ENCODE assay signal across 8 cellular contexts in genomic region chr21:44338971-44339910, GRCh38. TPM values are rescaled to one million over a fixed set of nuclear protein-coding genes. Genes with fewer than 3 reads are reported as not detected.
DNase-seq lines count a peak whose midpoint lies in the region; ATAC-seq, FAIRE-seq and TF ChIP-seq lines count a peak whose summit lies in the region.

Gene CFAP410 (minus strand): TSS chr21:44339390. CDS start chr21:44339194, 196 bp downstream.

- peak within 1 kb of the TSS; percentile 72 to 92 for H3K4me2 ChIP-seq in H1 (ENCODE audit: insufficient read depth in 1 of 2, low read depth in 2 of 2, low read length in 2 of 2)
- H3K4me2 ChIP-seq in mesendoderm (ENCODE audit: low read length) = peak within 1 kb of the TSS; percentile 98

- H3K79me1 ChIP-seq in H1 (ENCODE audit: low read depth, low read length) (no peaks in the 10 kb centered on the region), mesendoderm (ENCODE audit: low read length) (no peaks in the 10 kb centered on the region)

- H3K27ac Mint-ChIP-seq in activated CD8-positive, alpha-beta memory T cell treated with anti-CD3 and anti-CD28 coated beads, Interleukin-2, amount 10 ng/mL, durations not matched to agents 7 days and 5 days = peak within 1 kb of the TSS; percentile 89

- peak; percentile 87 for ATAC-seq in GM21423 (IDR thresholded peaks at IDR 0.05; ENCODE audit: unreplicated experiment)
- peak; percentile 97 for ATAC-seq in activated CD8-positive, alpha-beta memory T cell treated with anti-CD3 and anti-CD28 coated beads, Interleukin-2, amount 10 ng/mL, durations not matched to agents 7 days and 5 days

- H3K9ac ChIP-seq in HUES48 (ENCODE audit: low read depth, low read length) (peak within 1 kb of the TSS; percentile 93), NT2/D1 (ENCODE audit: insufficient read length, low read depth) (peak within 1 kb of the TSS; percentile 94), H1 (replicated peaks in 1 of 4; ENCODE audit: extremely low read depth in 1 of 4, low read depth in 3 of 4, low read length in 3 of 4) (peak within 1 kb of the TSS; percentile 81 to 87 (median 82)), mesendoderm (ENCODE audit: low read length) (peak within 1 kb of the TSS; percentile 98)

- no peaks in the 10 kb centered on the region for H4K20me1 ChIP-seq in H1 (replicated peaks in 1 of 2; ENCODE audit: control insufficient read depth in 1 of 2, insufficient read depth in 2 of 2, low read length in 2 of 2)

- H3K4ac ChIP-seq in H1 (replicated peaks; ENCODE audit: insufficient read length, low read depth, low read length) (peak within 1 kb of the TSS; percentile 84), mesendoderm (ENCODE audit: low read depth, low read length) (peak within 1 kb of the TSS; percentile 90)

- H2AFZ ChIP-seq in H1 (ENCODE audit: low read length) = peak within 1 kb of the TSS; percentile 35; the same call in 1 of the 2 replicates

- H3K56ac ChIP-seq in H1 (replicated peaks; ENCODE audit: insufficient read length, low read depth, low read length) = peak within 1 kb of the TSS; percentile 85
- peak within 1 kb of the TSS; percentile 98 for H3K56ac ChIP-seq in mesendoderm (ENCODE audit: low read length)

- no peak; a peak in 1 of 3 replicates for TF ChIP-seq EP300 in H1 (IDR thresholded peaks at IDR 0.05; ENCODE audit: borderline replicate concordance in 1 of 2, low read depth in 2 of 2, low read length in 2 of 2)

- H2BK5ac ChIP-seq in H1 (ENCODE audit: low read depth, low read length) = peak within 1 kb of the TSS; percentile 91
- H2BK5ac ChIP-seq in mesendoderm (ENCODE audit: low read length) = peak within 1 kb of the TSS; percentile 87

- H3K27me3 ChIP-seq in HUES48 (ENCODE audit: control insufficient read depth, insufficient read depth, low read length) (no peaks in the 10 kb centered on the region), NT2/D1 (ENCODE audit: insufficient read depth, insufficient read length) (no peaks in the 10 kb centered on the region), H1 (replicated peaks in 1 of 4; ENCODE audit: control insufficient read depth in 3 of 4, extremely low read depth in 1 of 4, insufficient read depth in 3 of 4, low read length in 3 of 4) (no peaks in the 10 kb centered on the region), mesendoderm (ENCODE audit: insufficient read depth, low read length, poor library complexity) (no peaks in the 10 kb centered on the region)

- H2BK20ac ChIP-seq in H1 (ENCODE audit: low read length) = no peak within 1 kb of the TSS

- in situ Hi-C loops in Caki2 (cut with HindIII; ENCODE audit: low pct_unique_long_range_greater_than_20kb, low sequenced_read_pairs) = no loop called here

- peaks cover 6% of the 10 kb centered on the region; the same call in 1 of the 2 replicates for H3K23me2 ChIP-seq in H1 (ENCODE audit: low read depth, low read length)

- H3K4me3 ChIP-seq in HUES48 (ENCODE audit: low read depth, low read length) (peak within 1 kb of the TSS; percentile 96), NT2/D1 (ENCODE audit: insufficient read length, low read depth) (peak within 1 kb of the TSS; percentile 73), H1 (ENCODE audit: extremely low read depth in 1 of 4, insufficient read depth in 2 of 4, low read depth in 3 of 4, low read length in 4 of 4) (peak within 1 kb of the TSS; percentile 77 to 91 (median 80)), mesendoderm (ENCODE audit: low read length) (peak within 1 kb of the TSS; percentile 94)

- H3K4me1 ChIP-seq in HUES48 (ENCODE audit: control insufficient read depth, insufficient read depth, low read length) (peaks cover 16% of the 10 kb centered on the region), NT2/D1 (ENCODE audit: insufficient read depth, insufficient read length) (peaks cover 14% of the 10 kb centered on the region), H1 (replicated peaks in 1 of 4; ENCODE audit: control insufficient read depth in 3 of 4, insufficient read depth in 4 of 4, low read length in 3 of 4) (peaks cover 0 to 7% (median under 1%) of the 10 kb centered on the region in 4 experiments; a peak in 2 of 7 replicates), mesendoderm (ENCODE audit: control insufficient read depth, low read depth, low read length) (peaks cover 10% of the 10 kb centered on the region)

- H3K9me3 Mint-ChIP-seq in activated CD8-positive, alpha-beta memory T cell treated with anti-CD3 and anti-CD28 coated beads, Interleukin-2, amount 10 ng/mL, durations not matched to agents 7 days and 5 days (ENCODE audit: low read depth) = no peaks in the 10 kb centered on the region

- H2AK5ac ChIP-seq in H1 (ENCODE audit: low read depth, low read length) (no peak within 1 kb of the TSS), mesendoderm (ENCODE audit: low read length) (peak within 1 kb of the TSS; percentile 95)

- H3K4me3 Mint-ChIP-seq in activated CD8-positive, alpha-beta memory T cell treated with anti-CD3 and anti-CD28 coated beads, Interleukin-2, amount 10 ng/mL, durations not matched to agents 7 days and 5 days = peak within 1 kb of the TSS; percentile 82

- POLR2A ChIA-PET in H1 (lab: Charles Lee; ENCODE audit: partially characterized antibody) = interaction anchor here (0.6 to 2.5 kb wide), 5 partner anchors 9 to 150 kb away, joined by 3 to 7 read pairs (median 4); partner anchors contain the start of gene TRPM2

- H4K5ac ChIP-seq in H1 (ENCODE audit: insufficient read length, low read depth, low read length) = peak within 1 kb of the TSS; percentile 74
- H4K5ac ChIP-seq in mesendoderm (ENCODE audit: low read length) = peak within 1 kb of the TSS; percentile 68

- FAIRE-seq in H1 (lab: Jason Lieb, UNC) = no peak

- H3K79me2 ChIP-seq in H1 (ENCODE audit: control insufficient read depth in 1 of 2, insufficient read depth in 2 of 2, low read length in 2 of 2) (no peaks in the 10 kb centered on the region), mesendoderm (ENCODE audit: control insufficient read depth, insufficient read depth, low read length) (no peaks in the 10 kb centered on the region)

- H3K18ac ChIP-seq in H1 (ENCODE audit: extremely low read depth, low read length) (peak within 1 kb of the TSS; percentile 87; the same call in 1 of the 2 replicates), mesendoderm (ENCODE audit: low read length) (peak within 1 kb of the TSS; percentile 94)

- TF ChIP-seq POLR2A in H1 (IDR thresholded peaks at IDR 0.05; ENCODE audit: control extremely low read depth in 1 of 2, low read depth in 2 of 2, low read length in 2 of 2) = peak in 1 of 2 experiments; percentile 73; a peak in 2 of 3 replicates

- peak within 1 kb of the TSS; percentile 99 for H3K27ac ChIP-seq in HUES48 (ENCODE audit: low read depth, low read length)
- H3K27ac ChIP-seq in H1 (ENCODE audit: low read depth, low read length) = peak within 1 kb of the TSS; percentile 88
- peak within 1 kb of the TSS; percentile 98 for H3K27ac ChIP-seq in mesendoderm (ENCODE audit: low read depth, low read length)

- H3K14ac ChIP-seq in H1 (ENCODE audit: insufficient read length) = no peak within 1 kb of the TSS

- H3K4me1 Mint-ChIP-seq in activated CD8-positive, alpha-beta memory T cell treated with anti-CD3 and anti-CD28 coated beads, Interleukin-2, amount 10 ng/mL, durations not matched to agents 7 days and 5 days = peaks cover 20% of the 10 kb centered on the region

- H3K9me3 ChIP-seq in HUES48 (ENCODE audit: control insufficient read depth, insufficient read depth, low read length) (no peaks in the 10 kb centered on the region), NT2/D1 (ENCODE audit: insufficient read depth, low read length) (no peaks in the 10 kb centered on the region), H1 (ENCODE audit: insufficient read depth in 2 of 2, low read depth in 1 of 2, low read length in 1 of 2) (no peaks in the 10 kb centered on the region)

- peak within 1 kb of the TSS; percentile 72 for H4K91ac ChIP-seq in H1 (replicated peaks; ENCODE audit: insufficient read length, low read length)

- H3K36me3 ChIP-seq in HUES48 (ENCODE audit: control insufficient read depth, insufficient read depth, low read length) (peaks cover 5% of the 10 kb centered on the region; the same call in 1 of the 2 replicates), NT2/D1 (ENCODE audit: insufficient read depth, insufficient read length, low read length) (peaks cover 23% of the 10 kb centered on the region), H1 (ENCODE audit: control insufficient read depth in 2 of 4, insufficient read depth in 4 of 4, low read length in 3 of 4) (peaks cover 0 to 4% (median 0%) of the 10 kb centered on the region in 4 experiments; a peak in 1 of 8 replicates), mesendoderm (ENCODE audit: control insufficient read depth, insufficient read depth, low read length) (no peaks in the 10 kb centered on the region)

- DNase-seq in Caki2 (ENCODE audit: low read depth) = peak; percentile 98
- DNase-seq in NT2/D1 (ENCODE audit: low read depth, low spot score) = peak; percentile 97
- DNase-seq in activated CD8-positive, alpha-beta memory T cell treated with anti-CD3 and anti-CD28 coated beads, Interleukin-2, amount 10 ng/mL, durations not matched to agents 7 days and 5 days = peak; percentile 97
- DNase-seq in H1 (ENCODE audit: low read depth in 1 of 2, low spot score in 2 of 2) = peak; percentile 84 to 97
- peak; percentile 97 for DNase-seq in mesendoderm
- peak; percentile 93 for DNase-seq in stimulated activated CD8-positive, alpha-beta memory T cell treated with anti-CD3 and anti-CD28 coated beads, Interleukin-12 subunit alpha, Interleukin-12 subunit beta, amount 100 ng/mL, for 4 hours (ENCODE audit: low read depth)

- peak in 1 of 2 experiments; percentile 16; a peak in 1 of 4 replicates for TF ChIP-seq RAD21 in H1 (IDR thresholded peaks at IDR 0.05 in 1 of 2, conservative IDR thresholded peaks at IDR 0.05 in 1 of 2; ENCODE audit: low read depth in 2 of 2, low read length in 2 of 2)

- no peak within 1 kb of the TSS for H2BK15ac ChIP-seq in H1 (ENCODE audit: low read length)
- H2BK15ac ChIP-seq in mesendoderm (replicated peaks; ENCODE audit: low read depth) = no peak within 1 kb of the TSS

- H3K23ac ChIP-seq in H1 (ENCODE audit: insufficient read length) (no peak within 1 kb of the TSS), mesendoderm (ENCODE audit: low read length) (no peak within 1 kb of the TSS)

- H2BK120ac ChIP-seq in H1 (replicated peaks; ENCODE audit: low read depth, low read length) = no peak within 1 kb of the TSS
- H2BK120ac ChIP-seq in mesendoderm (ENCODE audit: low read depth, low read length) = no peak within 1 kb of the TSS

- CTCF ChIA-PET in activated CD8-positive, alpha-beta memory T cell treated with anti-CD3 and anti-CD28 coated beads, Interleukin-2, amount 10 ng/mL, durations not matched to agents 7 days and 5 days (lab: Charles Lee) = interaction anchor here (1.3 to 1.4 kb wide), 2 partner anchors 21 to 118 kb away, joined by 3 to 4 read pairs; no protein-coding TSS in a partner anchor
- CTCF ChIA-PET in H1 (lab: Charles Lee; ENCODE audit: partially characterized antibody) = interaction anchor here (0.6 to 1.6 kb wide), 7 partner anchors 12 to 105 kb away, joined by 3 to 4 read pairs (median 3); no protein-coding TSS in a partner anchor

- H2BK12ac ChIP-seq in H1 (ENCODE audit: low read depth, low read length) = no peak within 1 kb of the TSS

- peaks cover 4% of the 10 kb centered on the region for H3K36me3 Mint-ChIP-seq in activated CD8-positive, alpha-beta memory T cell treated with anti-CD3 and anti-CD28 coated beads, Interleukin-2, amount 10 ng/mL, durations not matched to agents 7 days and 5 days

- H4K8ac ChIP-seq in H1 (ENCODE audit: extremely low read depth, insufficient read depth, low read length) (peak within 1 kb of the TSS; percentile 97), mesendoderm (ENCODE audit: low read depth, low read length) (peak within 1 kb of the TSS; percentile 17)

- WGBS in H1 (ENCODE audit: extremely low coverage in 1 of 2, insufficient coverage in 1 of 2, insufficient read length in 1 of 2, insufficient replicate concordance in 2 of 2, low coverage in 1 of 2, low lambda C conversion rate in 2 of 2, missing lambda C conversion rate in 1 of 2), 2 experiments = 6% methylated on average over 39 of the region's 90 CpGs; no CpG with 5 or more reads in 1 of the 2 experiments
- no CpG with 5 or more reads among the region's 90 CpGs for WGBS in mesendoderm (ENCODE audit: extremely low coverage, insufficient coverage, low lambda C conversion rate)

- H3K27me3 Mint-ChIP-seq in activated CD8-positive, alpha-beta memory T cell treated with anti-CD3 and anti-CD28 coated beads, Interleukin-2, amount 10 ng/mL, durations not matched to agents 7 days and 5 days = no peaks in the 10 kb centered on the region

- no peak for TF ChIP-seq CTCF in H1 (IDR thresholded peaks at IDR 0.05; ENCODE audit: control extremely low read depth in 1 of 3, insufficient read depth in 1 of 3, low read depth in 1 of 3, low read length in 3 of 3)

RNA-seq across cellular contexts. Expression of gene CFAP410, which starts in this region (rescaled TPM):
- 14.5 and 25.6 TPM in 2 replicates for total RNA-seq in Caki2 (2014; rRNA removed; shearing (Covaris generic); ENCODE audit: low replicate concordance)
- total RNA-seq in activated CD8-positive, alpha-beta memory T cell treated with anti-CD3 and anti-CD28 coated beads, Interleukin-2, amount 10 ng/mL, durations not matched to agents 7 days and 5 days = 10 to 100 TPM; 14.8 to 15.3 TPM
- total RNA-seq in H1 (2021; fragmentation: NEBNext Ultra II Directional; extraction: Animal tissue kit (Norgen Biotek cat#: 25700)) = 10.6 and 11.6 TPM in 2 replicates
- polyA plus RNA-seq in H1 (2011; rRNA removed) = 12.0 and 20.5 TPM in 2 replicates
- polyA plus RNA-seq in H1 (2011; cell fraction: cytosol; rRNA removed) = 14.8 TPM
- 59.6 TPM for polyA plus RNA-seq in H1 (2011; cell fraction: nucleus; rRNA removed)
- polyA plus RNA-seq in H1 (2012, experiment 1 of 2) = 6.5 to 11.7 TPM (median 11.0 TPM) in 4 replicates
- polyA plus RNA-seq in H1 (2012, experiment 2 of 2) = 5.2 TPM
- 9.3 TPM for polyA plus RNA-seq in H1 (2013, experiment 1 of 2)
- 7.4 TPM for polyA plus RNA-seq in H1 (2013, experiment 2 of 2)
- polyA minus RNA-seq in H1 (2011; rRNA and poly(A)+ RNA removed) = 2.4 and 2.6 TPM in 2 replicates
- polyA minus RNA-seq in H1 (2011; cell fraction: cytosol; rRNA and poly(A)+ RNA removed) = 4.1 TPM
- 7.8 TPM for polyA minus RNA-seq in H1 (2011; cell fraction: nucleus; rRNA and poly(A)+ RNA removed)
- polyA plus RNA-seq in mesendoderm (2013, experiment 1 of 2) = 10.7 TPM
- polyA plus RNA-seq in mesendoderm (2013, experiment 2 of 2) = 10.9 TPM

Comparison
In these comparisons a context has a peak if more than half of its experiments do, and no peak if none do; other contexts are left out.
1. Peak in every context shown above with its lines: DNase-seq, ATAC-seq, H3K4me3 ChIP-seq and H3K27ac ChIP-seq.